In genomic region chr2:72998234-72998651, GRCh38 we compare ENCODE assay signal across 20 cellular contexts.
DNase-seq lines count a peak whose midpoint lies in the region; ATAC-seq and TF ChIP-seq lines count a peak whose summit lies in the region.
"Had no signal": no experiment of that assay in that cellular context is flagged by ENCODE, and none has a peak within 500 bp of the region (broad histone marks: within the 10 kb centered on the region; RNA-seq: fewer than 3 reads in every experiment).

No MANE protein-coding gene starts in this region.

- intact Hi-C loops in stomach (cut with DNase I; ENCODE audit: low total_unique reads), result loop anchor here (10.0 kb wide), 1 partner anchor 87 kb away; no protein-coding TSS in a partner anchor

- no peaks in the 10 kb centered on the region for H3K4me1 ChIP-seq in RWPE2 (ENCODE audit: insufficient read depth, poor library complexity, severe bottlenecking)
- H3K4me1 ChIP-seq in stomach, result no peaks in the 10 kb centered on the region
- H3K4me1 ChIP-seq in BE2C, result no peaks in the 10 kb centered on the region

- H3K36me3 ChIP-seq in RWPE2 (ENCODE audit: low read depth), result no peaks in the 10 kb centered on the region
- H3K36me3 ChIP-seq in stomach, result peaks cover 0 to 26% (median 13%) of the 10 kb centered on the region in 4 donors
- no peaks in the 10 kb centered on the region for H3K36me3 ChIP-seq in BE2C

- H3K9me3 ChIP-seq in RWPE2 (ENCODE audit: severe bottlenecking), result no peaks in the 10 kb centered on the region
- H3K9me3 ChIP-seq in stomach, result no peaks in the 10 kb centered on the region
- H3K9me3 ChIP-seq in BE2C, result no peaks in the 10 kb centered on the region

- no peaks in the 10 kb centered on the region for H3K27me3 ChIP-seq in RWPE2 (ENCODE audit: insufficient read depth, poor library complexity, severe bottlenecking)
- H3K27me3 ChIP-seq in stomach, result no peaks in the 10 kb centered on the region
- no peaks in the 10 kb centered on the region for H3K27me3 ChIP-seq in BE2C

- TF ChIP-seq CTCF in RWPE2 (IDR thresholded peaks at IDR 0.05; ENCODE audit: poor library complexity, severe bottlenecking), result no peak
- no peak for TF ChIP-seq CTCF in stomach (IDR thresholded peaks at IDR 0.05)
- TF ChIP-seq CTCF in BE2C (IDR thresholded peaks at IDR 0.05; ENCODE audit: low read depth, low read length), result no peak

- H3K27ac ChIP-seq in RWPE2 (ENCODE audit: poor library complexity, severe bottlenecking) (no peak overlapping the region), stomach (no peak overlapping the region)

- no peak for TF ChIP-seq POLR2A in stomach (IDR thresholded peaks at IDR 0.05)

- H3K4me3 ChIP-seq in RWPE2 (ENCODE audit: severe bottlenecking) (no peak overlapping the region), stomach (no peak overlapping the region), BE2C (ENCODE audit: low read depth, low read length) (no peak overlapping the region)

- ATAC-seq in RWPE2 (ENCODE audit: low read depth), result no peak
- no peak for ATAC-seq in HG02884 (IDR thresholded peaks at IDR 0.05; ENCODE audit: unreplicated experiment)
- ATAC-seq: HCT116 had no signal

- 92 to 97% (median 93%) methylated on average over 2 to 12 of the region's 12 CpGs for WGBS in stomach, 5 donors

- DNase-seq in activated effector memory CD4-positive, alpha-beta T cell treated with anti-CD3 and anti-CD28 coated beads, Interleukin-2, amount 50 U/mL, for 16 hours, result peak; percentile 54
- no peak for DNase-seq in activated effector memory CD4-positive, alpha-beta T cell treated with Interleukin-2 at 50 U/mL for 16 hours
- DNase-seq in RWPE2 (ENCODE audit: low spot score), result peak; percentile 53
- peak; percentile 40 for DNase-seq in islet precursor cell
- peak; percentile 17 for DNase-seq in stomach
- DNase-seq in BE2C, result no peak
- DNase-seq: DMS53, GF-D8, GOT3, Karpas-422, MV-4-11, NCI-H1105 treated with DMSO at 0.1 percent for 48 hours, NCI-H1694, NCI-H2081 treated with DMSO at 0.1 percent for 48 hours, NCI-H446 treated with DMSO at 0.1 percent for 48 hours, NCI-H526 treated with DMSO at 0.1 percent for 48 hours, OCI-M1, SHP77 had no signal

- TF ChIP-seq EP300 in stomach (IDR thresholded peaks at IDR 0.05), result no peak

Comparison
In these comparisons a context has a peak if more than half of its experiments do, and no peak if none do; other contexts are left out.
1. DNase-seq: peak in activated effector memory CD4-positive, alpha-beta T cell treated with anti-CD3 and anti-CD28 coated beads, Interleukin-2, amount 50 U/mL, for 16 hours (single experiment), RWPE2 (single experiment), islet precursor cell (single experiment) and stomach (single experiment); none in activated effector memory CD4-positive, alpha-beta T cell treated with Interleukin-2 at 50 U/mL for 16 hours (single experiment) and BE2C (single experiment).